Comparison of ENCODE assay signal across 17 cellular contexts in the genomic region with DNA sequence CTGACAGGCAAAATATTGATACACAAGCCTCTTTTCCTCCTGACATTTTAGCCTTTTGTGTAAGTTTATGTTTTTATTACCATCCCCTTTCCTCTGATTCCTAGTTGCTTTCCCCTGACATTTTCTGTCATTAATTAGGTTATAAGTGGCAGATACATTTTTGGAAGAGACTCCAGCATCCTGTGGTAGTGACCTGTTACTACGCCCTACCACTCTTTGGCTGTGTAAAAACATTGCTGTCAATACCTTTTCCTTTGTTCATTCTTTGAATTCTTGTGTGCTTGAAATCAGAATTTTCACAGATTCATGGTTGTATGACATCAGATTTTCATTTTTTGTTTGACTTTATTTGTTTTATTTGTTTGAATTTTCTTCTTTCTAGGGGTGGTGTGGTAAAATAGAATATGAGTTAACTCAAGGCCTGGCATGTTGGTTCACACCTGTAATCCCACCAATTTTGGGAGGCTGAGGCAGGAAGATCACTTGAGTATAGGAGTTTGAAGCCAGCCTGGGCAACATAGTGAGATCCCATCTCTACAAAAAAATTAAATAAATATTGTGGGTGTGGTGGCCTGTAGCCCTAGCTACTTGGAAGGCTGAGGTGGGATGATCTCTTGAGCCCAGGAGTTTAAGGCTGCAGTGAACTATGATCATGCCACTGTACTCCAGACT. TPM values are rescaled to one million over a fixed set of nuclear protein-coding genes. Genes with fewer than 3 reads are reported as not detected.
DNase-seq lines count a peak whose midpoint lies in the region; ATAC-seq, FAIRE-seq and TF ChIP-seq lines count a peak whose summit lies in the region.
"Had no signal": no experiment of that assay in that cellular context is flagged by ENCODE, and none has a peak within 500 bp of the region (broad histone marks: within the 10 kb centered on the region; RNA-seq: fewer than 3 reads in every experiment).

No MANE protein-coding gene starts in this region.

- no peak overlapping the region for H3K4me3 Mint-ChIP-seq in T-helper 2 cell treated with Interferon-gamma antibody and Interleukin-4, amounts not matched to agents 5 μg/mL and 100 μg/mL, for 36 hours
- no peak overlapping the region for H3K4me3 Mint-ChIP-seq in endodermal cell
- H3K4me3 Mint-ChIP-seq: activated naive CD4-positive, alpha-beta T cell treated with anti-CD3 and anti-CD28 coated beads for 36 hours had no signal

- no peak for ATAC-seq in HG03045 (IDR thresholded peaks at IDR 0.05; ENCODE audit: unreplicated experiment)

- no peaks in the 10 kb centered on the region for H3K9me3 Mint-ChIP-seq in T-helper 2 cell treated with Interferon-gamma antibody and Interleukin-4, amounts not matched to agents 5 μg/mL and 100 μg/mL, for 36 hours
- H3K9me3 Mint-ChIP-seq in endodermal cell = no peaks in the 10 kb centered on the region
- H3K9me3 Mint-ChIP-seq: activated naive CD4-positive, alpha-beta T cell treated with anti-CD3 and anti-CD28 coated beads for 36 hours had no signal

- no peaks in the 10 kb centered on the region for H4K20me1 ChIP-seq in OCI-LY7 (ENCODE audit: insufficient read depth, low read length)

- peak overlapping the region; percentile 9 for H3K4ac ChIP-seq in trophoblast cell (ENCODE audit: low read depth, low read length)

- H3K36me3 ChIP-seq in OCI-LY7 (ENCODE audit: insufficient read depth, low read length) (peaks cover 49% of the 10 kb centered on the region), endodermal cell (ENCODE audit: control insufficient read depth, insufficient read depth, low read length) (peaks cover 23% of the 10 kb centered on the region), trophoblast cell (ENCODE audit: control insufficient read depth in 1 of 2, insufficient read depth in 2 of 2, low read length in 2 of 2) (peaks cover 5 to 7% of the 10 kb centered on the region in 2 experiments)
- H3K36me3 ChIP-seq: HAP-1, SJSA1 had no signal

- no peaks in the 10 kb centered on the region for H3K9me2 ChIP-seq in OCI-LY7 (ENCODE audit: insufficient read depth, low read length)

- H3K4me3 ChIP-seq in OCI-LY7 (ENCODE audit: low read depth, low read length, poor library complexity, severe bottlenecking) = no peak overlapping the region
- H3K4me3 ChIP-seq in endodermal cell (ENCODE audit: low read length) = no peak overlapping the region
- no peak overlapping the region for H3K4me3 ChIP-seq in trophoblast cell (ENCODE audit: low read depth, low read length)
- H3K4me3 ChIP-seq: HAP-1, SJSA1 had no signal

- no peak for FAIRE-seq in H54 (lab: Jason Lieb, UNC)
- FAIRE-seq: A204.1, small intestine had no signal

- peaks cover 74% of the 10 kb centered on the region for H3K4me1 ChIP-seq in OCI-LY7 (ENCODE audit: insufficient read depth, low read length, poor library complexity, severe bottlenecking)
- H3K4me1 ChIP-seq in endodermal cell (ENCODE audit: control insufficient read depth, insufficient read depth, low read length) = no peaks in the 10 kb centered on the region
- H3K4me1 ChIP-seq in trophoblast cell (ENCODE audit: control insufficient read depth in 1 of 2, insufficient read depth in 2 of 2, low read length in 2 of 2) = peaks cover 0 to 2% of the 10 kb centered on the region in 2 experiments
- H3K4me1 ChIP-seq: SJSA1 had no signal

- DNase-seq in T-helper 2 cell treated with Interferon-gamma antibody and Interleukin-4, amounts not matched to agents 5 μg/mL and 100 μg/mL, for 36 hours (ENCODE audit: low spot score) = no peak
- DNase-seq in T-helper 2 cell (no peak), OCI-LY7 (ENCODE audit: low spot score) (no peak), endodermal cell (no peak), trophoblast cell (peak in 1 of 2 donors; percentile 14), NCI-H2107 (lab: John Stamatoyannopoulos, UW) (no peak), H54 (ENCODE audit: insufficient read length, low spot score) (no peak)
- DNase-seq: activated CD4-positive, alpha-beta T cell treated with anti-CD3 and anti-CD28 coated beads for 4 hours; activated naive CD4-positive, alpha-beta T cell treated with anti-CD3 and anti-CD28 coated beads for 36 hours; effector memory CD4-positive, alpha-beta T cell; GF-D8; NCI-H510A treated with DMSO at 0.1 percent for 48 hours; small intestine had no signal

- no peaks in the 10 kb centered on the region for H3K27me3 Mint-ChIP-seq in T-helper 2 cell treated with Interferon-gamma antibody and Interleukin-4, amounts not matched to agents 5 μg/mL and 100 μg/mL, for 36 hours (ENCODE audit: low read depth)
- H3K27me3 Mint-ChIP-seq in endodermal cell (ENCODE audit: insufficient read depth) = no peaks in the 10 kb centered on the region

- H2BK5ac ChIP-seq in trophoblast cell (ENCODE audit: low read depth, low read length, poor library complexity) = no peak overlapping the region

- no peak overlapping the region for H2AK5ac ChIP-seq in trophoblast cell (ENCODE audit: low read length)

- no TSS peak for BruUV-seq in OCI-LY7 (replicated peaks; lab: Mats Ljungman, UMichigan)

- H2BK12ac ChIP-seq in trophoblast cell (ENCODE audit: low read length) = no peak overlapping the region

- no peak overlapping the region for H4K8ac ChIP-seq in trophoblast cell (ENCODE audit: low read depth, low read length)

- no peak overlapping the region for H2BK120ac ChIP-seq in trophoblast cell (ENCODE audit: insufficient read depth, low read length, poor library complexity)

- TF ChIP-seq CTCF in OCI-LY7 (conservative IDR thresholded peaks at IDR 0.05; ENCODE audit: low read length) (peak; percentile 35; the same call in 1 of the 2 replicates), endodermal cell (conservative IDR thresholded peaks at IDR 0.05) (peak; percentile 59)

- peak overlapping the region; percentile 49 for H3K27ac ChIP-seq in OCI-LY7 (ENCODE audit: low read depth, low read length, poor library complexity, severe bottlenecking)
- H3K27ac ChIP-seq in endodermal cell (ENCODE audit: low read depth, low read length) = no peak overlapping the region
- H3K27ac ChIP-seq in trophoblast cell (ENCODE audit: low read depth, low read length) = no peak overlapping the region
- H3K27ac ChIP-seq: SJSA1 had no signal

- H3K14ac ChIP-seq in trophoblast cell (ENCODE audit: low read length) = no peak overlapping the region

- intact Hi-C loops in OCI-LY7 (cut with micrococcal nuclease; ENCODE audit: unreplicated experiment) = no loop called here

- H3K79me2 ChIP-seq in OCI-LY7 (ENCODE audit: insufficient read depth, low read depth, low read length) (peaks cover 99% of the 10 kb centered on the region), trophoblast cell (ENCODE audit: control insufficient read depth, insufficient read depth, low read length, poor library complexity) (peaks cover 4% of the 10 kb centered on the region)

- H3K23ac ChIP-seq in trophoblast cell (ENCODE audit: low read length) = no peak overlapping the region

- peaks cover 7% of the 10 kb centered on the region for H3K36me3 Mint-ChIP-seq in T-helper 2 cell treated with Interferon-gamma antibody and Interleukin-4, amounts not matched to agents 5 μg/mL and 100 μg/mL, for 36 hours (ENCODE audit: low read depth)
- peaks cover 19% of the 10 kb centered on the region for H3K36me3 Mint-ChIP-seq in endodermal cell (ENCODE audit: low read depth)

- H4K91ac ChIP-seq in trophoblast cell (ENCODE audit: low read depth, low read length) = no peak overlapping the region

- peak overlapping the region; percentile 5; the same call in 1 of the 2 replicates for H3K4me2 ChIP-seq in OCI-LY7 (ENCODE audit: low read length)
- no peak overlapping the region for H3K4me2 ChIP-seq in trophoblast cell (ENCODE audit: low read length)

- H3K9ac ChIP-seq in endodermal cell (ENCODE audit: extremely low read depth, low read length, poor library complexity, severe bottlenecking) = no peak overlapping the region
- H3K9ac ChIP-seq in trophoblast cell (ENCODE audit: low read length) = no peak overlapping the region

- H2AFZ ChIP-seq in OCI-LY7 (ENCODE audit: low read length) (no peak overlapping the region), trophoblast cell (ENCODE audit: insufficient read depth, low read length, poor library complexity) (no peak overlapping the region)

- CTCF ChIA-PET in OCI-LY7 (lab: Charles Lee; ENCODE audit: unreplicated experiment) = no interaction called here

- peak overlapping the region; percentile 64 for H3K27ac Mint-ChIP-seq in T-helper 2 cell treated with Interferon-gamma antibody and Interleukin-4, amounts not matched to agents 5 μg/mL and 100 μg/mL, for 36 hours
- H3K27ac Mint-ChIP-seq in endodermal cell = peak overlapping the region; percentile 15
- H3K27ac Mint-ChIP-seq: activated naive CD4-positive, alpha-beta T cell treated with anti-CD3 and anti-CD28 coated beads for 36 hours had no signal

- no peak overlapping the region for H4K12ac ChIP-seq in trophoblast cell (ENCODE audit: low read depth, low read length)

- TF ChIP-seq POLR2A in H54 (IDR thresholded peaks at IDR 0.05; ENCODE audit: low read depth, low read length) = no peak

- POLR2A ChIA-PET in OCI-LY7 (lab: Charles Lee) = no interaction called here

- H3K18ac ChIP-seq in trophoblast cell (ENCODE audit: low read length) = no peak overlapping the region

- no peaks in the 10 kb centered on the region for H3K27me3 ChIP-seq in endodermal cell (ENCODE audit: control insufficient read depth, insufficient read depth, low read length, poor library complexity, severe bottlenecking)
- no peaks in the 10 kb centered on the region for H3K27me3 ChIP-seq in trophoblast cell (ENCODE audit: insufficient read depth, low read length)
- H3K27me3 ChIP-seq: SJSA1 had no signal

- H3K79me1 ChIP-seq in trophoblast cell (ENCODE audit: low read length) = no peaks in the 10 kb centered on the region

- H3K4me1 Mint-ChIP-seq in T-helper 2 cell treated with Interferon-gamma antibody and Interleukin-4, amounts not matched to agents 5 μg/mL and 100 μg/mL, for 36 hours (ENCODE audit: low read depth) = peaks cover 11% of the 10 kb centered on the region
- H3K4me1 Mint-ChIP-seq in endodermal cell = no peaks in the 10 kb centered on the region

- H3K9me3 ChIP-seq in OCI-LY7 (ENCODE audit: low read length) = peaks cover 2% of the 10 kb centered on the region; the same call in 1 of the 2 replicates
- H3K9me3 ChIP-seq in endodermal cell (ENCODE audit: control insufficient read depth, low read length) = no peaks in the 10 kb centered on the region
- H3K9me3 ChIP-seq in trophoblast cell (ENCODE audit: insufficient read depth, low read depth, low read length) = no peaks in the 10 kb centered on the region
- H3K9me3 ChIP-seq: HAP-1, SJSA1 had no signal

- 97 to 100% methylated on average over 1 of the region's 1 CpG for WGBS in endodermal cell (ENCODE audit: insufficient coverage in 1 of 2, insufficient read length in 1 of 2), 2 experiments
- no CpG with 5 or more reads among the region's 1 CpG for WGBS in trophoblast cell (ENCODE audit: extremely low coverage, insufficient coverage, insufficient read length)

RNA-seq across cellular contexts. Expression of gene UBE2R2, which starts 43.4 kb away (rescaled TPM):
- total RNA-seq in OCI-LY7 (2014; rRNA removed; shearing (Covaris generic)) = 10.9 and 13.7 TPM in 2 replicates
- total RNA-seq in OCI-LY7 (2022) (57.3 and 57.9 TPM in 2 replicates), endodermal cell (10 to 100 TPM; 66.4 to 74.4 TPM)
- polyA plus RNA-seq in endodermal cell (2013, experiment 1 of 2) = 76.7 TPM
- polyA plus RNA-seq in endodermal cell (2013, experiment 2 of 2) = 71.0 TPM
- 55.1 and 56.2 TPM in 2 replicates for polyA plus RNA-seq in trophoblast cell (2013)
